1 cellular context compared by ENCODE assay signal in the genomic region with DNA sequence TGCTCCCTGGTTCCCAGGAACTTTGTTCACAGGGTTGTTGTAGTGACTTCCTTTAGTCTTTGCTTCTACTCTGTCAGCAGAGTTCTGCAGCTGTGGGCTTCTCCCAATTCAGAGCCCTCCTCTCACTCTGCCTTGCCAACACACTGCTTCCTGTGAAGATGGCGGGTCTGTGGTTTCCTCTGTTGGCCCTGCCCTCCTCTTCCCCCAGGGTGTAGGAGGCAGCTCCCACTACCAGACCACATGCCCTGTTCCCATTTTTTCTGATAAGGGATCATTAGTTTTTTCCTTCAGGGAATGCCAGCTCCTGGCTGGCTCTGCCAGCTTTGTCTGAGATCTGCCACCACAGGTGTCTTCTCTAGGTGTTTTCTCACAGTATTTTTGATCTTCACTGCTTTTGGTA.
TF ChIP-seq lines count a peak whose summit lies in the region.

No MANE protein-coding gene starts in this region.

TF ChIP-seq in HepG2, 621 proteins besides CTCF, POLR2A, EP300 and RAD21:
- TF ChIP-seq ZBTB21 (CRISPR knock-in tag; IDR thresholded peaks at IDR 0.05) = no peak
- no peak for TF ChIP-seq PRMT3 (CRISPR knock-in tag; IDR thresholded peaks at IDR 0.05; ENCODE audit: borderline replicate concordance, low read depth)
- no peak for TF ChIP-seq ARHGAP35 (CRISPR knock-in tag; IDR thresholded peaks at IDR 0.05; ENCODE audit: borderline replicate concordance)
- TF ChIP-seq TBX2 (CRISPR knock-in tag; IDR thresholded peaks at IDR 0.05; ENCODE audit: borderline replicate concordance) = no peak
- TF ChIP-seq HIVEP1 (CRISPR knock-in tag; IDR thresholded peaks at IDR 0.05) = no peak
- TF ChIP-seq FOXP1 (IDR thresholded peaks at IDR 0.05) = no peak
- TF ChIP-seq FOXP1 (CRISPR knock-in tag; IDR thresholded peaks at IDR 0.05) = no peak
- TF ChIP-seq NR2F1 (CRISPR knock-in tag; IDR thresholded peaks at IDR 0.05) = no peak
- no peak for TF ChIP-seq RARG (CRISPR knock-in tag; IDR thresholded peaks at IDR 0.05; ENCODE audit: low read depth)
- TF ChIP-seq, protein P1, sequence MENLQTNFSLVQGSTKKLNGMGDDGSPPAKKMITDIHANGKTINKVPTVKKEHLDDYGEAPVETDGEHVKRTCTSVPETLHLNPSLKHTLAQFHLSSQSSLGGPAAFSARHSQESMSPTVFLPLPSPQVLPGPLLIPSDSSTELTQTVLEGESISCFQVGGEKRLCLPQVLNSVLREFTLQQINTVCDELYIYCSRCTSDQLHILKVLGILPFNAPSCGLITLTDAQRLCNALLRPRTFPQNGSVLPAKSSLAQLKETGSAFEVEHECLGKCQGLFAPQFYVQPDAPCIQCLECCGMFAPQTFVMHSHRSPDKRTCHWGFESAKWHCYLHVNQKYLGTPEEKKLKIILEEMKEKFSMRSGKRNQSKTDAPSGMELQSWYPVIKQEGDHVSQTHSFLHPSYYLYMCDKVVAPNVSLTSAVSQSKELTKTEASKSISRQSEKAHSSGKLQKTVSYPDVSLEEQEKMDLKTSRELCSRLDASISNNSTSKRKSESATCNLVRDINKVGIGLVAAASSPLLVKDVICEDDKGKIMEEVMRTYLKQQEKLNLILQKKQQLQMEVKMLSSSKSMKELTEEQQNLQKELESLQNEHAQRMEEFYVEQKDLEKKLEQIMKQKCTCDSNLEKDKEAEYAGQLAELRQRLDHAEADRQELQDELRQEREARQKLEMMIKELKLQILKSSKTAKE (CRISPR knock-in tag; IDR thresholded peaks at IDR 0.05; ENCODE audit: borderline replicate concordance) = no peak
- no peak for TF ChIP-seq ATM (IDR thresholded peaks at IDR 0.05; ENCODE audit: borderline replicate concordance)
- no peak for TF ChIP-seq SP1 (IDR thresholded peaks at IDR 0.05)
- no peak for TF ChIP-seq SP1 (CRISPR knock-in tag; IDR thresholded peaks at IDR 0.05)
- TF ChIP-seq ELF1 (CRISPR knock-in tag; IDR thresholded peaks at IDR 0.05) = no peak
